ENCODE assay signal across 8 cellular contexts in genomic region chr3:101676765-101677435, GRCh38. TPM values are rescaled to one million over a fixed set of nuclear protein-coding genes. Genes with fewer than 3 reads are reported as not detected.
DNase-seq lines count a peak whose midpoint lies in the region; ATAC-seq and TF ChIP-seq lines count a peak whose summit lies in the region.

Gene ZBTB11, minus strand, starts transcription at chr3:101677132. Its CDS starts 218 bp downstream, at chr3:101676914.

- peak; percentile 97 for DNase-seq in AG20443 (ENCODE audit: low spot score)
- peak; percentile 99 for DNase-seq in HK-2 (ENCODE audit: unreplicated experiment)
- DNase-seq in activated CD4-positive, alpha-beta T cell treated with anti-CD3 and anti-CD28 coated beads, Interleukin-2, amount 50 U/mL, for 48 hours = peak; percentile 100
- DNase-seq in mesothelial cell of epicardium (ENCODE audit: low spot score in 2 of 2, unreplicated experiment in 2 of 2) = peak; percentile 97 to 99
- DNase-seq in stimulated activated CD8-positive, alpha-beta memory T cell treated with anti-CD3 and anti-CD28 coated beads, Interleukin-4, amount 100 ng/mL, for 1 hour (ENCODE audit: low read depth in 2 of 2, low spot score in 1 of 2) = peak; percentile 99 to 100
- no peak for DNase-seq in DMS153 treated with DMSO at 0.1 percent for 48 hours (lab: John Stamatoyannopoulos, UW; ENCODE audit: unreplicated experiment)

- H3K4me3 ChIP-seq in endocrine pancreas (ENCODE audit: control insufficient read depth, insufficient read depth, low read length) = peak within 1 kb of the TSS; percentile 90

- H3K36me3 Mint-ChIP-seq in mesothelial cell of epicardium = peaks cover 17% of the 10 kb centered on the region

- H3K9ac ChIP-seq in endocrine pancreas (ENCODE audit: control insufficient read depth, insufficient read depth, low read length) = peak within 1 kb of the TSS; percentile 96

- peaks cover 22% of the 10 kb centered on the region for H3K4me1 Mint-ChIP-seq in mesothelial cell of epicardium

- peak within 1 kb of the TSS; percentile 95 for H3K4me3 Mint-ChIP-seq in mesothelial cell of epicardium

- peaks cover 10% of the 10 kb centered on the region for H3K4me1 ChIP-seq in endocrine pancreas (ENCODE audit: control insufficient read depth, insufficient read depth, low read length)

- H3K27ac Mint-ChIP-seq in mesothelial cell of epicardium = peak within 1 kb of the TSS; percentile 99

- H3K27me3 ChIP-seq in endocrine pancreas (ENCODE audit: control insufficient read depth, insufficient read depth, low read length) = no peaks in the 10 kb centered on the region

- peaks cover 8% of the 10 kb centered on the region for H3K36me3 ChIP-seq in endocrine pancreas (ENCODE audit: control insufficient read depth, insufficient read depth, low read length)

- H3K9me3 ChIP-seq in endocrine pancreas (ENCODE audit: control insufficient read depth, low read length) = no peaks in the 10 kb centered on the region

- TF ChIP-seq CTCF in mesothelial cell of epicardium (IDR thresholded peaks at IDR 0.05; ENCODE audit: unreplicated experiment) = no peak

- no peaks in the 10 kb centered on the region for H3K9me3 Mint-ChIP-seq in mesothelial cell of epicardium

- peak; percentile 61 for ATAC-seq in GM19397 (IDR thresholded peaks at IDR 0.05; ENCODE audit: unreplicated experiment)

- H3K27me3 Mint-ChIP-seq in mesothelial cell of epicardium (ENCODE audit: low read depth) = no peaks in the 10 kb centered on the region

RNA-seq across cellular contexts. Expression of gene ZBTB11, which starts in this region (rescaled TPM):
- 17.0 to 18.8 TPM (median 17.2 TPM) in 3 replicates for total RNA-seq in mesothelial cell of epicardium
